ENCODE assay signal across 11 cellular contexts in the genomic region with DNA sequence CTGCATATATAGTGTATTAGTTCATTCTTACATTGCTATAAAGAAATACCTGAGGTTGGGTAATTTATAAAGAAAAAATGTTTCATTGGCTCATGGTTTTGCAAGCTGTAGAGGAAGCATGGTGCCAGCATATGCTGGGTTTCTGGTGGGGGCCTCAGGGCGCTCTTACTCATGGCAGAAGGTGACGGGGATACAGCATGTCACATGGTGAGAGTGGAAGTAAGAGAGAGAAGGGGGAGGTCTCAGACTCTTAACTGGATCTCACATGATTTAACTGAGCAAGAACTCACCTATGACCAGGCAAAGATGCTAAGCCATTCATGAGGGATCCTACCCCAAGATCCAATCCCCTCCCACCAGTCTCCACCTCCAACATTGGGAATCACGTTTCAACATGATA.
"Had no signal": no experiment of that assay in that cellular context is flagged by ENCODE, and none has a peak within 500 bp of the region (broad histone marks: within the 10 kb centered on the region; RNA-seq: fewer than 3 reads in every experiment).

No MANE protein-coding gene starts in this region.

- H3K4me3 ChIP-seq: esophagus squamous epithelium, mucosa of descending colon, sigmoid colon, skin epidermis, stomach had no signal

- H3K27ac ChIP-seq: esophagus squamous epithelium, sigmoid colon, skin epidermis, stomach had no signal

- H3K9me3 ChIP-seq: esophagus squamous epithelium, mucosa of descending colon, sigmoid colon, stomach had no signal

- H3K36me3 ChIP-seq: esophagus squamous epithelium, sigmoid colon, stomach had no signal

- ATAC-seq: left colon; naive thymus-derived CD8-positive, alpha-beta T cell had no signal

- H3K4me1 ChIP-seq: esophagus squamous epithelium, sigmoid colon had no signal

- DNase-seq: cortex of kidney; effector memory CD4-positive, alpha-beta T cell; esophagus squamous epithelium; left colon; mucosa of descending colon; naive thymus-derived CD8-positive, alpha-beta T cell; sigmoid colon; stimulated activated CD4-positive, alpha-beta T cell treated with anti-CD3 and anti-CD28 coated beads, Interleukin-12 subunit alpha, Interleukin-12 subunit beta, amount 100 ng/mL, for 4 hours; stimulated activated naive CD4-positive, alpha-beta T cell; stomach had no signal
